Comparison of ENCODE assay signal across 8 cellular contexts in genomic region chr2:169824373-169825333, GRCh38. TPM values are rescaled to one million over a fixed set of nuclear protein-coding genes. Genes with fewer than 3 reads are reported as not detected.
DNase-seq lines count a peak whose midpoint lies in the region; ATAC-seq lines count a peak whose summit lies in the region.

METTL5 (minus strand) TSS chr2:169824905; CDS start chr2:169824597, 308 bp downstream.

- H3K18ac ChIP-seq in mesenchymal stem cell (ENCODE audit: low read depth in 1 of 2, low read length in 2 of 2): peak within 1 kb of the TSS; percentile 69 to 96

- H3K4me2 ChIP-seq in mesenchymal stem cell (ENCODE audit: low read length, poor library complexity, severe bottlenecking): peak within 1 kb of the TSS; percentile 92

- H3K27me3 ChIP-seq in endocrine pancreas (ENCODE audit: control insufficient read depth, insufficient read depth, low read length): no peaks in the 10 kb centered on the region
- H3K27me3 ChIP-seq in mesenchymal stem cell (ENCODE audit: control insufficient read depth in 1 of 2, insufficient read depth in 1 of 2, low read length in 2 of 2): no peaks in the 10 kb centered on the region

- peak within 1 kb of the TSS in 1 of 2 experiments; percentile 42 for H2BK12ac ChIP-seq in mesenchymal stem cell (ENCODE audit: low read length in 2 of 2)

- H3K9ac ChIP-seq in endocrine pancreas (ENCODE audit: control insufficient read depth, insufficient read depth, low read length) (peak within 1 kb of the TSS; percentile 96), mesenchymal stem cell (ENCODE audit: low read length) (peak within 1 kb of the TSS; percentile 87)

- H3K79me1 ChIP-seq in mesenchymal stem cell (replicated peaks; ENCODE audit: low read length, poor library complexity, severe bottlenecking): peaks cover 9% of the 10 kb centered on the region

- peak within 1 kb of the TSS; percentile 38 to 87 for H3K14ac ChIP-seq in mesenchymal stem cell (ENCODE audit: low read length in 2 of 2)

- peaks cover 6% of the 10 kb centered on the region for H3K4me1 ChIP-seq in endocrine pancreas (ENCODE audit: control insufficient read depth, insufficient read depth, low read length)
- peaks cover 8% of the 10 kb centered on the region for H3K4me1 ChIP-seq in mesenchymal stem cell (ENCODE audit: control insufficient read depth, insufficient read depth, low read depth, low read length)

- H2BK120ac ChIP-seq in mesenchymal stem cell (ENCODE audit: low read depth, low read length): no peak within 1 kb of the TSS

- H2BK5ac ChIP-seq in mesenchymal stem cell (ENCODE audit: low read depth, low read length, poor library complexity, severe bottlenecking): no peak within 1 kb of the TSS

- peak; percentile 53 for ATAC-seq in GM19463 (IDR thresholded peaks at IDR 0.05; ENCODE audit: unreplicated experiment)

- H3K9me3 ChIP-seq in endocrine pancreas (ENCODE audit: control insufficient read depth, low read length): no peaks in the 10 kb centered on the region
- H3K9me3 ChIP-seq in mesenchymal stem cell (ENCODE audit: control insufficient read depth, low read length): no peaks in the 10 kb centered on the region

- H2AK5ac ChIP-seq in mesenchymal stem cell (ENCODE audit: low read length, severe bottlenecking): no peak within 1 kb of the TSS

- peak; percentile 89 for DNase-seq in COLO668 (lab: John Stamatoyannopoulos, UW; ENCODE audit: unreplicated experiment)
- DNase-seq in HPDE6-E6E7 (ENCODE audit: extremely low spot score): peak; percentile 77
- peak; percentile 58 for DNase-seq in NOMO-1 treated with DMSO at 0.1 percent for 48 hours (lab: John Stamatoyannopoulos, UW; ENCODE audit: unreplicated experiment)
- DNase-seq in activated CD8-positive, alpha-beta memory T cell treated with anti-CD3 and anti-CD28 coated beads for 48 hours (ENCODE audit: low read depth in 2 of 3, low spot score in 2 of 3): peak; percentile 55 to 67 (median 66)
- DNase-seq in mesenchymal stem cell: peak; percentile 80
- DNase-seq in stimulated activated CD8-positive, alpha-beta memory T cell treated with anti-CD3 and anti-CD28 coated beads, Interleukin-15, amount 100 ng/mL, for 1 hour (ENCODE audit: low read depth): peak; percentile 47

- 3% methylated on average over 53 of the region's 61 CpGs for WGBS in mesenchymal stem cell

- peak within 1 kb of the TSS; percentile 81 for H4K8ac ChIP-seq in mesenchymal stem cell (ENCODE audit: low read length)

- H3K4me3 ChIP-seq in endocrine pancreas (ENCODE audit: control insufficient read depth, insufficient read depth, low read length) (peak within 1 kb of the TSS; percentile 94), mesenchymal stem cell (ENCODE audit: insufficient read depth in 1 of 2, low read depth in 1 of 2, low read length in 2 of 2) (peak within 1 kb of the TSS; percentile 80 to 84)

- H3K36me3 ChIP-seq in endocrine pancreas (ENCODE audit: control insufficient read depth, insufficient read depth, low read length) (no peaks in the 10 kb centered on the region), mesenchymal stem cell (ENCODE audit: control insufficient read depth in 1 of 2, insufficient read depth in 2 of 2, low read depth in 1 of 2, low read length in 2 of 2) (peaks cover 3 to 30% of the 10 kb centered on the region in 2 experiments)

- H2AFZ ChIP-seq in mesenchymal stem cell (ENCODE audit: low read depth, low read length): peak within 1 kb of the TSS; percentile 88

- peak within 1 kb of the TSS in 1 of 2 experiments; percentile 37 for H3K23ac ChIP-seq in mesenchymal stem cell (ENCODE audit: low read length in 2 of 2)

- H4K91ac ChIP-seq in mesenchymal stem cell (ENCODE audit: low read length): peak within 1 kb of the TSS; percentile 95

- peak within 1 kb of the TSS; percentile 73 for H2BK15ac ChIP-seq in mesenchymal stem cell (ENCODE audit: low read depth, poor library complexity, severe bottlenecking)

- peak within 1 kb of the TSS; percentile 77 for H3K27ac ChIP-seq in mesenchymal stem cell (ENCODE audit: low read length, poor library complexity, severe bottlenecking)

- H3K4ac ChIP-seq in mesenchymal stem cell (ENCODE audit: low read depth in 1 of 2, low read length in 2 of 2): peak within 1 kb of the TSS; percentile 57 to 94

RNA-seq across cellular contexts. Expression of gene METTL5, which starts in this region (rescaled TPM):
- polyA plus RNA-seq in mesenchymal stem cell (2013, experiment 1 of 2): 65.9 TPM
- polyA plus RNA-seq in mesenchymal stem cell (2013, experiment 2 of 2): 66.4 TPM

Comparison
In these comparisons a context has a peak if more than half of its experiments do, and no peak if none do; other contexts are left out.
1. Peak in every context shown above with its lines: DNase-seq, ATAC-seq, H3K4me3 ChIP-seq and H3K27ac ChIP-seq.